Comparison of ENCODE assay signal across 8 cellular contexts in the genomic region with DNA sequence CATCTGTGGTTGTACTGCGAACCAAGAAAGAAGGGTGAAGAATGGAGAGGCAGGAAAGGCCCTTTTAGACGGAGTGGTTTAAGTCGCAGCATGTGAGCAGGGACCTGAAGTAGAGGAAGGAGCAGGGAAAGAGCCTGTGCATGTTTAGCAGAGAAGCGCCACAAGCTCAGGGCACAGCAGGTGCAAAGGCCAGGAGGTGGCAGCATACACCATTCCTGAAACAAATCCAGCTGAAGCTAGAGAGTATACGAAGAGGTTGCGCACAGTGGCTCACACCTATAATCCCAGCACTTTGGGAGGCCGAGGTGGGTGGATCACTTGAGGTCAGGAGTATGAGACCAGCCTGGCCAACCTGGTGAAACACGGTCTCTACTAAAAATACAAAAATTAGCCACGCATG. TPM values are rescaled to one million over a fixed set of nuclear protein-coding genes. Genes with fewer than 3 reads are reported as not detected.
A peak's percentile ranks its signal among the peaks of the same experiment; 100 is the strongest.
DNase-seq lines count a peak whose midpoint lies in the region; ATAC-seq and TF ChIP-seq lines count a peak whose summit lies in the region.

No MANE protein-coding gene starts in this region.

- TF ChIP-seq CTCF in GM12864 (IDR thresholded peaks at IDR 0.05; ENCODE audit: low read depth, low read length, missing control alignments) (peak; percentile 59), PC-3 (conservative IDR thresholded peaks at IDR 0.05; ENCODE audit: low read depth, low read length) (peak; percentile 55), fibroblast of villous mesenchyme (IDR thresholded peaks at IDR 0.05; ENCODE audit: insufficient read depth, low read depth, low read length) (peak; percentile 39), transverse colon (IDR thresholded peaks at IDR 0.05) (peak in 4 of 5 experiments; percentile 13 to 16 (median 14))

- H3F3A ChIP-seq in PC-3 (ENCODE audit: low read length, unreplicated experiment): no peaks in the 10 kb centered on the region

- H3K9me3 ChIP-seq in PC-3 (ENCODE audit: low read length): no peaks in the 10 kb centered on the region
- H3K9me3 ChIP-seq in transverse colon: no peaks in the 10 kb centered on the region

- BruUV-seq in PC-3 (replicated peaks; lab: Mats Ljungman, UMichigan): no TSS peak

- CTCF ChIA-PET in PC-3 (lab: Charles Lee): interaction anchor here (0.5 to 1.1 kb wide), 6 partner anchors 24 to 342 kb away, joined by 3 to 4 read pairs (median 3); no protein-coding TSS in a partner anchor

- no peaks in the 10 kb centered on the region for H4K20me1 ChIP-seq in PC-3 (ENCODE audit: low read length)

- WGBS in transverse colon (ENCODE audit: low coverage in 1 of 2), 2 donors: 79% methylated on average over 9 of the region's 9 CpGs; no CpG with 5 or more reads in 1 of the 2 donors

- H3K4me3 Mint-ChIP-seq in activated T-helper 1 cell treated with anti-CD3 and anti-CD28 coated beads, Interleukin-12 subunit alpha, Interleukin-12 subunit beta, Interleukin-2, Interleukin-4 antibody, amounts not matched to agents 30 ng/mL and 10 ng/mL and 1 ng/mL, durations not matched to agents 14 hours and 24 hours and 36 hours: no peak overlapping the region

- H3K27ac ChIP-seq in PC-3 (ENCODE audit: low read length): no peak overlapping the region
- H3K27ac ChIP-seq in transverse colon: no peak overlapping the region

- H3K4me3 ChIP-seq in GM12864 (ENCODE audit: low read depth, low read length) (no peak overlapping the region), PC-3 (ENCODE audit: low read length) (no peak overlapping the region), fibroblast of villous mesenchyme (ENCODE audit: low read depth, low read length) (no peak overlapping the region), transverse colon (no peak overlapping the region)

- peak; percentile 12 for DNase-seq in AG08395 (ENCODE audit: low spot score)
- peak; percentile 10 for DNase-seq in GM12864 (ENCODE audit: low read depth)
- DNase-seq in PC-3: peak; percentile 54
- DNase-seq in fibroblast of villous mesenchyme (ENCODE audit: low read depth): peak; percentile 16
- no peak for DNase-seq in transverse colon
- DNase-seq in activated T-helper 1 cell treated with anti-CD3 and anti-CD28 coated beads, Interleukin-12 subunit alpha, Interleukin-12 subunit beta, Interleukin-2, Interleukin-4 antibody, amounts not matched to agents 30 ng/mL and 10 ng/mL and 1 ng/mL, durations not matched to agents 14 hours and 24 hours and 36 hours (ENCODE audit: low spot score): no peak
- DNase-seq in hippocampal formation (lab: John Stamatoyannopoulos, UW): no peak

- no peak overlapping the region for H3K9ac ChIP-seq in PC-3 (ENCODE audit: low read length)

- no peaks in the 10 kb centered on the region for H3K9me2 ChIP-seq in PC-3 (replicated peaks; ENCODE audit: low read length)

- no peaks in the 10 kb centered on the region for H3K27me3 ChIP-seq in PC-3 (ENCODE audit: low read length)
- no peaks in the 10 kb centered on the region for H3K27me3 ChIP-seq in transverse colon

- ATAC-seq in PC-3 (peak; percentile 69), HG03280 (IDR thresholded peaks at IDR 0.05; ENCODE audit: unreplicated experiment) (no peak)

- TF ChIP-seq EP300 in transverse colon (IDR thresholded peaks at IDR 0.05; ENCODE audit: low read depth): no peak

- H3K36me3 Mint-ChIP-seq in activated T-helper 1 cell treated with anti-CD3 and anti-CD28 coated beads, Interleukin-12 subunit alpha, Interleukin-12 subunit beta, Interleukin-2, Interleukin-4 antibody, amounts not matched to agents 30 ng/mL and 10 ng/mL and 1 ng/mL, durations not matched to agents 14 hours and 24 hours and 36 hours (ENCODE audit: low read depth): peaks cover 34% of the 10 kb centered on the region

- in situ Hi-C loops in transverse colon (cut with MboI; ENCODE audit: low pct_ligation_motif_present in 1 of 4, low pct_unique_long_range_greater_than_20kb in 1 of 4, low sequenced_read_pairs in 3 of 4): no loop called here

- no peaks in the 10 kb centered on the region for H3K4me1 Mint-ChIP-seq in activated T-helper 1 cell treated with anti-CD3 and anti-CD28 coated beads, Interleukin-12 subunit alpha, Interleukin-12 subunit beta, Interleukin-2, Interleukin-4 antibody, amounts not matched to agents 30 ng/mL and 10 ng/mL and 1 ng/mL, durations not matched to agents 14 hours and 24 hours and 36 hours (ENCODE audit: low read depth)

- no peaks in the 10 kb centered on the region for H3K27me3 Mint-ChIP-seq in activated T-helper 1 cell treated with anti-CD3 and anti-CD28 coated beads, Interleukin-12 subunit alpha, Interleukin-12 subunit beta, Interleukin-2, Interleukin-4 antibody, amounts not matched to agents 30 ng/mL and 10 ng/mL and 1 ng/mL, durations not matched to agents 14 hours and 24 hours and 36 hours (ENCODE audit: insufficient read depth)

- H3K4me2 ChIP-seq in PC-3 (ENCODE audit: low read length): no peak overlapping the region

- POLR2A ChIA-PET in PC-3 (lab: Charles Lee; ENCODE audit: unreplicated experiment): no interaction called here

- H3K79me2 ChIP-seq in PC-3 (ENCODE audit: low read length): no peaks in the 10 kb centered on the region

- H3K4me1 ChIP-seq in PC-3 (ENCODE audit: insufficient read depth, low read length): no peaks in the 10 kb centered on the region
- no peaks in the 10 kb centered on the region for H3K4me1 ChIP-seq in transverse colon

- H3K9me3 Mint-ChIP-seq in activated T-helper 1 cell treated with anti-CD3 and anti-CD28 coated beads, Interleukin-12 subunit alpha, Interleukin-12 subunit beta, Interleukin-2, Interleukin-4 antibody, amounts not matched to agents 30 ng/mL and 10 ng/mL and 1 ng/mL, durations not matched to agents 14 hours and 24 hours and 36 hours: no peaks in the 10 kb centered on the region

- no peak overlapping the region for H2AFZ ChIP-seq in PC-3 (ENCODE audit: low read length)

- H3K27ac Mint-ChIP-seq in activated T-helper 1 cell treated with anti-CD3 and anti-CD28 coated beads, Interleukin-12 subunit alpha, Interleukin-12 subunit beta, Interleukin-2, Interleukin-4 antibody, amounts not matched to agents 30 ng/mL and 10 ng/mL and 1 ng/mL, durations not matched to agents 14 hours and 24 hours and 36 hours: no peak overlapping the region

- intact Hi-C loops in PC-3 (cut with micrococcal nuclease): no loop called here
- intact Hi-C loops in transverse colon (cut with DNase I; ENCODE audit: low total_unique reads): no loop called here
- intact Hi-C loops in activated T-helper 1 cell treated with anti-CD3 and anti-CD28 coated beads, Interleukin-12 subunit alpha, Interleukin-12 subunit beta, Interleukin-2, Interleukin-4 antibody, amounts not matched to agents 30 ng/mL and 10 ng/mL and 1 ng/mL, durations not matched to agents 14 hours and 24 hours and 36 hours (cut with micrococcal nuclease): no loop called here

- H3K36me3 ChIP-seq in PC-3 (ENCODE audit: low read depth, low read length) (no peaks in the 10 kb centered on the region), transverse colon (no peaks in the 10 kb centered on the region)

- TF ChIP-seq POLR2A in transverse colon (IDR thresholded peaks at IDR 0.05): no peak

RNA-seq across cellular contexts. Expression of gene HELB, which starts 49.9 kb away (rescaled TPM):
- 2.1 and 2.7 TPM in 2 replicates for total RNA-seq in PC-3 (2014; rRNA removed)
- 1.7 and 2.3 TPM in 2 replicates for total RNA-seq in fibroblast of villous mesenchyme
- total RNA-seq in transverse colon: 10 to 100 TPM in 2 of 4 donors, 1 to 10 TPM in 2; 1.4 to 17.2 (median 9.8) TPM
- 20.5 and 21.5 TPM in 2 replicates for total RNA-seq in activated T-helper 1 cell treated with anti-CD3 and anti-CD28 coated beads, Interleukin-12 subunit alpha, Interleukin-12 subunit beta, Interleukin-2, Interleukin-4 antibody, amounts not matched to agents 30 ng/mL and 10 ng/mL and 1 ng/mL, durations not matched to agents 14 hours and 24 hours and 36 hours

Comparison
In these comparisons a context has a peak if more than half of its experiments do, and no peak if none do; other contexts are left out.
1. DNase-seq: peak in AG08395 (single experiment), GM12864 (single experiment), PC-3 (single experiment) and fibroblast of villous mesenchyme (single experiment); none in transverse colon (single experiment), activated T-helper 1 cell treated with anti-CD3 and anti-CD28 coated beads, Interleukin-12 subunit alpha, Interleukin-12 subunit beta, Interleukin-2, Interleukin-4 antibody, amounts not matched to agents 30 ng/mL and 10 ng/mL and 1 ng/mL, durations not matched to agents 14 hours and 24 hours and 36 hours (single experiment) and hippocampal formation (0 of 2).
2. Peak in every context shown above with its lines, with median percentiles within 50 percentile points of each other: CTCF ChIP-seq.